1 cellular context compared by ENCODE assay signal in the genomic region with DNA sequence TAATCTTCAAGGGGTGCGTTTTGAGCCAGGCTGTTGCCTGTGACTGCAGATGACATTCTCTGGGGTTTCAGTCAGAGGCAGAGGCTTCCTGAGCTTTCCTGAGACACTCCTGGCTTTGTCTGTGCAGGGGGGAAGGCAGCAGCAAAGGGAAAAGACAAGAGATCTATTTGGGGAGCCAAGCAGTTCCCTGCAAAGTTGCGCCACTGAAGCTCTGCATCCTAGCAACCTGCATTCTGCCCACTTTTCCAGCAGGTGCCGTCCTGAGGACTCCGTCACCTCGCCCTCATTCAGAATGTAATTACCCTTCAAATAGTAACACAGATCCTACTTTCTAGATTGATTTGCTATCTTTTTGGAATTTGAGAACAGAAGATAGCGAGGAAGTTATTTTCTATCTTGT.
TF ChIP-seq lines count a peak whose summit lies in the region.

No MANE protein-coding gene starts in this region.

TF ChIP-seq in HepG2, 621 proteins besides CTCF, POLR2A, EP300 and RAD21 (continued from another document):
- TF ChIP-seq ZC3H13 (CRISPR knock-in tag; IDR thresholded peaks at IDR 0.05), result no peak
- no peak for TF ChIP-seq HOXA7 (CRISPR knock-in tag; IDR thresholded peaks at IDR 0.05)
- TF ChIP-seq MNT (IDR thresholded peaks at IDR 0.05), result no peak
- no peak for TF ChIP-seq NFATC3 (CRISPR knock-in tag; IDR thresholded peaks at IDR 0.05)
- no peak for TF ChIP-seq ZFP41 (CRISPR knock-in tag; IDR thresholded peaks at IDR 0.05; ENCODE audit: borderline replicate concordance)
- no peak for TF ChIP-seq ZNF292 (CRISPR knock-in tag; IDR thresholded peaks at IDR 0.05; ENCODE audit: borderline replicate concordance, low read depth)
- no peak for TF ChIP-seq ZBTB4 (CRISPR knock-in tag; IDR thresholded peaks at IDR 0.05; ENCODE audit: borderline replicate concordance)
